22 cellular contexts compared by ENCODE assay signal in genomic region chr5:87850843-87851242, GRCh38.
DNase-seq lines count a peak whose midpoint lies in the region; ATAC-seq and TF ChIP-seq lines count a peak whose summit lies in the region.
"Had no signal": no experiment of that assay in that cellular context is flagged by ENCODE, and none has a peak within 500 bp of the region (broad histone marks: within the 10 kb centered on the region; RNA-seq: fewer than 3 reads in every experiment).

No MANE protein-coding gene starts in this region.

- H3K27ac ChIP-seq in SJCRH30 (no peak overlapping the region; the same call in 1 of the 2 replicates), upper lobe of left lung (no peak overlapping the region)
- H3K27ac ChIP-seq: cardiac muscle cell, skin epidermis, uterus had no signal

- DNase-seq in Caki2 (ENCODE audit: low read depth) (peak; percentile 19), M059J (ENCODE audit: low read depth) (peak; percentile 65), SJCRH30 (peak; percentile 17 to 55), LoVo (ENCODE audit: low spot score) (no peak), upper lobe of left lung (no peak), NCI-H1436 (lab: John Stamatoyannopoulos, UW) (no peak)
- DNase-seq: activated CD4-positive, alpha-beta memory T cell treated with anti-CD3 and anti-CD28 coated beads for 36 hours; activated gamma-delta T cell treated with Interleukin-2 at 50 U/mL for 16 hours; activated T-cell treated with anti-CD3 and anti-CD28 coated beads for 4 hours; CD4-positive, CD25-positive, alpha-beta regulatory T cell; DMS153; kidney; NCI-H2107; NCI-H524 treated with DMSO at 0.1 percent for 48 hours; OCI-M1; SHP77 treated with DMSO at 0.1 percent for 48 hours; stimulated activated CD4-positive, alpha-beta T cell treated with anti-CD3 and anti-CD28 coated beads, Interleukin-1b, Interleukin-23, amount 100 ng/mL, for 48 hours; uterus had no signal

- ATAC-seq in GM18858 (IDR thresholded peaks at IDR 0.05; ENCODE audit: unreplicated experiment) (peak; percentile 49), upper lobe of left lung (ENCODE audit: low FRiP score in 2 of 2) (no peak), HG02938 (IDR thresholded peaks at IDR 0.05; ENCODE audit: unreplicated experiment) (no peak)

- peaks cover 40% of the 10 kb centered on the region for H3K4me1 ChIP-seq in SJCRH30
- no peaks in the 10 kb centered on the region for H3K4me1 ChIP-seq in upper lobe of left lung
- H3K4me1 ChIP-seq: uterus had no signal

- TF ChIP-seq EP300 in upper lobe of left lung (IDR thresholded peaks at IDR 0.05), result no peak

- TF ChIP-seq CTCF in upper lobe of left lung (IDR thresholded peaks at IDR 0.05), result no peak

- H3K4me3 ChIP-seq in SJCRH30 (no peak overlapping the region), upper lobe of left lung (no peak overlapping the region)
- H3K4me3 ChIP-seq: cardiac muscle cell, skin epidermis, uterus had no signal

- no peak for TF ChIP-seq POLR2A in upper lobe of left lung (IDR thresholded peaks at IDR 0.05)

- WGBS in upper lobe of left lung, 2 donors, result 75 to 85% methylated on average over 3 of the region's 3 CpGs

- H3K27me3 ChIP-seq in SJCRH30 (no peaks in the 10 kb centered on the region), upper lobe of left lung (no peaks in the 10 kb centered on the region)
- H3K27me3 ChIP-seq: cardiac muscle cell, uterus had no signal

- H3K9me3 ChIP-seq in SJCRH30 (replicated peaks) (no peaks in the 10 kb centered on the region), upper lobe of left lung (no peaks in the 10 kb centered on the region)
- H3K9me3 ChIP-seq: uterus had no signal

- in situ Hi-C loops in Caki2 (cut with HindIII; ENCODE audit: low pct_unique_long_range_greater_than_20kb, low sequenced_read_pairs), result no loop called here

- H3K36me3 ChIP-seq in SJCRH30 (no peaks in the 10 kb centered on the region), upper lobe of left lung (no peaks in the 10 kb centered on the region)
- H3K36me3 ChIP-seq: cardiac muscle cell, uterus had no signal

Comparison
In these comparisons a context has a peak if more than half of its experiments do, and no peak if none do; other contexts are left out.
1. DNase-seq: peak in Caki2 (single experiment), M059J (single experiment) and SJCRH30 (2 of 2); none in LoVo (single experiment), upper lobe of left lung (0 of 2) and NCI-H1436 (single experiment).